In genomic region chr14:40221428-40221827, GRCh38 we compare ENCODE assay signal across 17 cellular contexts.
DNase-seq lines count a peak whose midpoint lies in the region; ATAC-seq and TF ChIP-seq lines count a peak whose summit lies in the region.
"Had no signal": no experiment of that assay in that cellular context is flagged by ENCODE, and none has a peak within 500 bp of the region (broad histone marks: within the 10 kb centered on the region; RNA-seq: fewer than 3 reads in every experiment).

No MANE protein-coding gene starts in this region.

- TF ChIP-seq CTCF in 22Rv1 (IDR thresholded peaks at IDR 0.05) (no peak), PC-3 (conservative IDR thresholded peaks at IDR 0.05; ENCODE audit: low read depth, low read length) (no peak)

- H3K79me2 ChIP-seq in PC-3 (ENCODE audit: low read length) = no peaks in the 10 kb centered on the region

- no peaks in the 10 kb centered on the region for H3K27me3 ChIP-seq in PC-3 (ENCODE audit: low read length)
- H3K27me3 ChIP-seq: MG63 had no signal

- no peaks in the 10 kb centered on the region for H4K20me1 ChIP-seq in PC-3 (ENCODE audit: low read length)

- H3K9ac ChIP-seq in PC-3 (ENCODE audit: low read length) = peak overlapping the region; percentile 38

- H3F3A ChIP-seq in PC-3 (ENCODE audit: low read length, unreplicated experiment) = peaks cover 7% of the 10 kb centered on the region

- H3K9me3 ChIP-seq in PC-3 (ENCODE audit: low read length) = no peaks in the 10 kb centered on the region
- H3K9me3 ChIP-seq: Caco-2, MG63 had no signal

- in situ Hi-C loops in G401 (cut with HindIII; ENCODE audit: low sequenced_read_pairs) = no loop called here

- H3K27ac ChIP-seq in 22Rv1 (peak overlapping the region; percentile 94), PC-3 (ENCODE audit: low read length) (peak overlapping the region; percentile 79)
- H3K27ac ChIP-seq: HL-60 had no signal

- peak; percentile 17 for DNase-seq in NCI-H146 (lab: John Stamatoyannopoulos, UW)
- no peak for DNase-seq in NCI-H146 treated with DMSO at 0.1 percent for 48 hours (lab: John Stamatoyannopoulos, UW; ENCODE audit: unreplicated experiment)
- DNase-seq in M059J (ENCODE audit: low read depth) = peak; percentile 25
- peak; percentile 95 for DNase-seq in PC-3
- no peak for DNase-seq in glomerular visceral epithelial cell (ENCODE audit: extremely low spot score)
- no peak for DNase-seq in G401 (ENCODE audit: low spot score)
- DNase-seq: Caco-2, HFFc6, KBM-7, MG63, NCI-H1436, NCI-H2171 treated with DMSO at 0.1 percent for 48 hours, NCI-H774, SHP77 treated with DMSO at 0.1 percent for 48 hours had no signal

- POLR2A ChIA-PET in PC-3 (lab: Charles Lee; ENCODE audit: unreplicated experiment) = no interaction called here

- no TSS peak for BruUV-seq in PC-3 (replicated peaks; lab: Mats Ljungman, UMichigan)

- peak overlapping the region; percentile 21 for H3K4me3 ChIP-seq in PC-3 (ENCODE audit: low read length)
- H3K4me3 ChIP-seq: MG63 had no signal

- CTCF ChIA-PET in PC-3 (lab: Charles Lee) = no interaction called here

- no peaks in the 10 kb centered on the region for H3K36me3 ChIP-seq in PC-3 (ENCODE audit: low read depth, low read length)
- H3K36me3 ChIP-seq: MG63 had no signal

- peak; percentile 46 for ATAC-seq in PC-3
- no peak for ATAC-seq in GM21717 (IDR thresholded peaks at IDR 0.05; ENCODE audit: unreplicated experiment)

- no peaks in the 10 kb centered on the region for H3K9me2 ChIP-seq in PC-3 (replicated peaks; ENCODE audit: low read length)

- intact Hi-C loops in PC-3 (cut with micrococcal nuclease) = loop anchor here (2.0 to 5.0 kb wide), 3 partner anchors 99 to 146 kb away; no protein-coding TSS in a partner anchor

- H3K4me2 ChIP-seq in PC-3 (ENCODE audit: low read length) = peak overlapping the region; percentile 51

- H3K4me1 ChIP-seq in PC-3 (ENCODE audit: insufficient read depth, low read length) = peaks cover 53% of the 10 kb centered on the region
- H3K4me1 ChIP-seq: Caco-2 had no signal

- H2AFZ ChIP-seq in PC-3 (ENCODE audit: low read length) = no peak overlapping the region

Comparison
In these comparisons a context has a peak if more than half of its experiments do, and no peak if none do; other contexts are left out.
1. DNase-seq: peak in NCI-H146 (single experiment), M059J (single experiment) and PC-3 (single experiment); none in NCI-H146 treated with DMSO at 0.1 percent for 48 hours (single experiment), glomerular visceral epithelial cell (single experiment) and G401 (single experiment).